Comparison of ENCODE assay signal across 10 cellular contexts in the genomic region with DNA sequence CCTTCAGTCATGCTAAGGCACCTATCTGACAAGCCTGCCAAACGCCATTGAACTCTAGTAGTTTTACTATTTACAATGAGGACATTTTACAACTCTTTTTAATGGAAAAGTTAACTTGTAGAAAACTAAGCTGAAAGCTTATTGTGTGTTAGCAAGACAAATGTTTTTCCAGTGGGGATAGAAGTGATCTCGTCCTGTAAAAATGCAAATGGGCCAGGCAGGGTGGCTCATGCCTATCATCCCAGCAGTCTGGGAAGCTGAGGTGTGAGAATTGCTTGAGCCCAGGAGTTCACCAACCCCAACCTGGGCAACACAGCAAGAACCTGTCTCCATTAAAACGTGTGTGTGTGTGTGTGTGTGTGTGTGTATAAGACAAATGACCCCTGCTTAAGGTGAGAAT. TPM values are rescaled to one million over a fixed set of nuclear protein-coding genes. Genes with fewer than 3 reads are reported as not detected.
DNase-seq lines count a peak whose midpoint lies in the region; ATAC-seq and TF ChIP-seq lines count a peak whose summit lies in the region.
"Had no signal": no experiment of that assay in that cellular context is flagged by ENCODE, and none has a peak within 500 bp of the region (broad histone marks: within the 10 kb centered on the region; RNA-seq: fewer than 3 reads in every experiment).

No MANE protein-coding gene starts in this region.

- H3K9me3 Mint-ChIP-seq in Caco-2 (ENCODE audit: unreplicated experiment) = no peaks in the 10 kb centered on the region
- H3K9me3 Mint-ChIP-seq in central memory CD8-positive, alpha-beta T cell = no peaks in the 10 kb centered on the region

- H3K9me3 ChIP-seq in Caco-2 (no peaks in the 10 kb centered on the region), neuron (ENCODE audit: low read length) (no peaks in the 10 kb centered on the region)

- H3K27me3 ChIP-seq in Caco-2 (replicated peaks; ENCODE audit: control insufficient read depth, insufficient read depth, low read length) (no peaks in the 10 kb centered on the region; the same call in 1 of the 2 replicates), neuron (ENCODE audit: insufficient read depth, low read length) (no peaks in the 10 kb centered on the region)

- H3K4me3 ChIP-seq in Caco-2 (ENCODE audit: low read depth, low read length) (no peak overlapping the region), neuron (ENCODE audit: low read length) (peak overlapping the region; percentile 78)

- no peak overlapping the region for H3K27ac Mint-ChIP-seq in Caco-2 (ENCODE audit: unreplicated experiment)
- peak overlapping the region; percentile 74 for H3K27ac Mint-ChIP-seq in central memory CD8-positive, alpha-beta T cell (ENCODE audit: low read depth)

- intact Hi-C loops in Caco-2 (cut with micrococcal nuclease; ENCODE audit: unreplicated experiment) = loop anchor here (5.0 kb wide), 1 partner anchor 141 kb away; no protein-coding TSS in a partner anchor

- CTCF ChIA-PET in Caco-2 (lab: Charles Lee) = no interaction called here

- no peak for TF ChIP-seq CTCF in Caco-2 (IDR thresholded peaks at IDR 0.05; ENCODE audit: insufficient read depth in 1 of 2, low read depth in 1 of 2, low read length in 1 of 2, severe bottlenecking in 1 of 2, unreplicated experiment in 1 of 2)

- DNase-seq in Caco-2 = no peak
- DNase-seq in LHCN-M2 (ENCODE audit: low read depth) = peak; percentile 46
- DNase-seq in central memory CD8-positive, alpha-beta T cell (ENCODE audit: low spot score in 2 of 2) = no peak
- no peak for DNase-seq in cerebellar cortex (ENCODE audit: low spot score)
- DNase-seq in AML-193 (lab: John Stamatoyannopoulos, UW) = no peak
- DNase-seq: aorta, SIG-M5 had no signal

- H3K36me3 ChIP-seq in Caco-2 (ENCODE audit: control insufficient read depth, insufficient read depth, low read length) = no peaks in the 10 kb centered on the region
- H3K36me3 ChIP-seq in neuron (ENCODE audit: insufficient read depth, low read length) = no peaks in the 10 kb centered on the region

- ATAC-seq in central memory CD8-positive, alpha-beta T cell (replicated peaks; ENCODE audit: extremely low read depth, poor library complexity, severe bottlenecking) = no peak
- ATAC-seq in GM21367 (IDR thresholded peaks at IDR 0.05; ENCODE audit: unreplicated experiment) (no peak), HG03139 (IDR thresholded peaks at IDR 0.05; ENCODE audit: unreplicated experiment) (no peak)

- BruUV-seq in Caco-2 (replicated peaks; lab: Mats Ljungman, UMichigan) = no TSS peak

- H3K36me3 Mint-ChIP-seq in Caco-2 (ENCODE audit: insufficient read depth, unreplicated experiment) = peaks cover 15% of the 10 kb centered on the region
- peaks cover 27% of the 10 kb centered on the region for H3K36me3 Mint-ChIP-seq in central memory CD8-positive, alpha-beta T cell (ENCODE audit: insufficient read depth)

- H3K4me1 Mint-ChIP-seq in Caco-2 (ENCODE audit: low read depth, unreplicated experiment) = peaks cover 16% of the 10 kb centered on the region
- peaks cover 46% of the 10 kb centered on the region for H3K4me1 Mint-ChIP-seq in central memory CD8-positive, alpha-beta T cell

- H3K4me3 Mint-ChIP-seq in Caco-2 (ENCODE audit: unreplicated experiment) = peak overlapping the region; percentile 80
- peak overlapping the region; percentile 77 for H3K4me3 Mint-ChIP-seq in central memory CD8-positive, alpha-beta T cell

- POLR2A ChIA-PET in Caco-2 (lab: Charles Lee) = no interaction called here

- no peak overlapping the region for H2AFZ ChIP-seq in neuron (ENCODE audit: low read depth, low read length)

- no peaks in the 10 kb centered on the region for H3K27me3 Mint-ChIP-seq in Caco-2 (ENCODE audit: insufficient read depth, unreplicated experiment)
- no peaks in the 10 kb centered on the region for H3K27me3 Mint-ChIP-seq in central memory CD8-positive, alpha-beta T cell

- no peaks in the 10 kb centered on the region for H3K4me1 ChIP-seq in Caco-2
- peaks cover 34% of the 10 kb centered on the region for H3K4me1 ChIP-seq in neuron (ENCODE audit: insufficient read depth, low read length)

RNA-seq across cellular contexts. Expression of a gene that starts 1.2 kb away (rescaled TPM):
- total RNA-seq in Caco-2 (2022) = 43.6 and 46.8 TPM in 2 replicates
- total RNA-seq in LHCN-M2 (2014; rRNA removed) = 192 and 201 TPM in 2 replicates
- 169 TPM for polyA plus RNA-seq in LHCN-M2 (2012)
